35 cellular contexts compared by ENCODE assay signal in the genomic region with DNA sequence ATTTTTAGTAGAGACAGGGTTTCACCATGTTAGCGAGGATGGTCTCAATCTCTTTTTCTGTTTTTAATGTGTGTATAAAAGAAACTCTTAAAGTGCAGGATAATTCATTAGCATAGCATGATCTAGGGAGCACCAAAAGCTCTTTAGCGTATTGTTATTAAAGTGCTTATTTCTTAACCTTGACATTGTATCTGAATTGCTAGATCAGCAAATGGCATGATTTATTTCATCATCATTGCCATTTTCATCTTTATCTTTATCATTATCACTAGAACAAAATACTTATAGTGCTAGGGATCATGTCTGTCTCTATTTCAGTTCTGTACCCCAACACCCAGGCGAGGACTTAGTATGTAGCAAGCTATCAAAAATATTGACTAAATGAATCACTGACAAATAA.
"Had no signal": no experiment of that assay in that cellular context is flagged by ENCODE, and none has a peak within 500 bp of the region (broad histone marks: within the 10 kb centered on the region; RNA-seq: fewer than 3 reads in every experiment).

No MANE protein-coding gene starts in this region.

- H3K36me3 ChIP-seq: MG63 had no signal

- DNase-seq: Karpas-422, Kasumi-1, MG63, MM.1S, MV-4-11, NCI-H1048, NCI-H1092, NCI-H1092 treated with DMSO at 0.1 percent for 48 hours, NCI-H1105, NCI-H1417, NCI-H1417 treated with DMSO at 0.1 percent for 48 hours, NCI-H1436, NCI-H1436 treated with DMSO at 0.1 percent for 48 hours, NCI-H146, NCI-H1694, NCI-H1694 treated with DMSO at 0.1 percent for 48 hours, NCI-H187, NCI-H187 treated with DMSO at 0.1 percent for 48 hours, NCI-H1930, NCI-H2029, NCI-H2029 treated with DMSO at 0.1 percent for 48 hours, NCI-H2081, NCI-H2081 treated with DMSO at 0.1 percent for 48 hours, NCI-H2107, NCI-H2171, NCI-H2171 treated with DMSO at 0.1 percent for 48 hours, NCI-H2227 treated with DMSO at 0.1 percent for 48 hours, NCI-H226, NCI-H345, NCI-H446, NCI-H446 treated with DMSO at 0.1 percent for 48 hours, NCI-H510A, NCI-H510A treated with DMSO at 0.1 percent for 48 hours, NCI-H524, NCI-H524 treated with DMSO at 0.1 percent for 48 hours had no signal

- H3K27me3 ChIP-seq: MG63 had no signal

- H3K4me3 ChIP-seq: MG63 had no signal

- H3K9me3 ChIP-seq: MG63 had no signal
